29 cellular contexts compared by ENCODE assay signal in genomic region chr1:206963740-206964139, GRCh38. TPM values are rescaled to one million over a fixed set of nuclear protein-coding genes. Genes with fewer than 3 reads are reported as not detected.
"Had no signal": no experiment of that assay in that cellular context is flagged by ENCODE, and none has a peak within 500 bp of the region (broad histone marks: within the 10 kb centered on the region; RNA-seq: fewer than 3 reads in every experiment).

No MANE protein-coding gene starts in this region.

- H3K27me3 ChIP-seq: cardiac muscle cell, Peyer's patch, SJSA1 had no signal

- ATAC-seq: activated CD8-positive, alpha-beta memory T cell treated with anti-CD3 and anti-CD28 coated beads, Interleukin-2, amount 10 ng/mL, durations not matched to agents 7 days and 5 days; activated T-cell treated with anti-CD3 and anti-CD28 coated beads, Interleukin-2, amount 50 U/mL, for 4 hours; SK-N-SH treated with all-trans-retinoic acid at 6 μM for 48 hours had no signal

- H3K4me3 ChIP-seq: cardiac muscle cell, Peyer's patch, SJSA1 had no signal

- H3K9me3 ChIP-seq: Peyer's patch, SJSA1 had no signal

- H3K4me1 ChIP-seq: SJSA1 had no signal

- DNase-seq: activated B cell treated with CpG ODN at 0.5 μM for 24 hours; activated CD4-positive, alpha-beta T cell treated with anti-CD3 and anti-CD28 coated beads for 1 hour; activated CD4-positive, alpha-beta T cell treated with anti-CD3 and anti-CD28 coated beads, Interleukin-2, amount 10 ng/mL, durations not matched to agents 24 days and 14 days; activated CD4-positive, alpha-beta T cell treated with anti-CD3 and anti-CD28 coated beads, Interleukin-2, amount 50 U/mL, for 48 hours; activated CD8-positive, alpha-beta memory T cell treated with anti-CD3 and anti-CD28 coated beads, Interleukin-2, amount 10 ng/mL, durations not matched to agents 7 days and 5 days; activated effector memory CD4-positive, alpha-beta T cell treated with anti-CD3 and anti-CD28 coated beads, Interleukin-2, amount 50 U/mL, for 16 hours; activated naive CD4-positive, alpha-beta T cell treated with Interleukin-2 at 50 U/mL for 16 hours; activated T-cell treated with anti-CD3 and anti-CD28 coated beads, Interleukin-2, amount 50 U/mL, for 4 hours; brain microvascular endothelial cell; cerebellar nuclear complex; Karpas-422; MM.1S; NCI-H1105 treated with DMSO at 0.1 percent for 48 hours; NCI-H1930; NCI-H2171; NCI-H2227 treated with DMSO at 0.1 percent for 48 hours; NCI-H446 treated with DMSO at 0.1 percent for 48 hours; NCI-H524 treated with DMSO at 0.1 percent for 48 hours; NCI-H748 treated with DMSO at 0.1 percent for 48 hours; NK-92 treated with Interleukin-12 subunit alpha and Interleukin-12 subunit beta, amount 100 ng/mL, for 24 hours; OCI-M1; SHP77; SW 1271 had no signal

- H3K27ac ChIP-seq: brain microvascular endothelial cell, cardiac muscle cell, SJSA1 had no signal

- FAIRE-seq: TTC549 had no signal

- H3K36me3 ChIP-seq: brain microvascular endothelial cell, cardiac muscle cell, Peyer's patch, SJSA1 had no signal

RNA-seq across cellular contexts. Expression of gene FCAMR, which starts 6.5 kb away (rescaled TPM):
- total RNA-seq: activated B cell treated with CpG ODN at 0.5 μM for 24 hours; activated CD4-positive, alpha-beta T cell treated with anti-CD3 and anti-CD28 coated beads, Interleukin-2, amount 10 ng/mL, durations not matched to agents 24 days and 14 days; activated CD8-positive, alpha-beta memory T cell treated with anti-CD3 and anti-CD28 coated beads, Interleukin-2, amount 10 ng/mL, durations not matched to agents 7 days and 5 days; activated naive CD4-positive, alpha-beta T cell treated with anti-CD3 and anti-CD28 coated beads, Interleukin-2, amount 50 U/mL, for 72 hours; activated T-cell treated with anti-CD3 and anti-CD28 coated beads, Interleukin-2, amount 50 U/mL, for 4 hours; cardiac muscle cell; SJSA1 had no signal
- polyA plus RNA-seq: cardiac muscle cell had no signal

RNA-seq across cellular contexts. Expression of gene PIGR, which starts 17.5 kb away (rescaled TPM):
- total RNA-seq: activated CD4-positive, alpha-beta T cell treated with anti-CD3 and anti-CD28 coated beads, Interleukin-2, amount 10 ng/mL, durations not matched to agents 24 days and 14 days; cardiac muscle cell; SJSA1 had no signal
- polyA plus RNA-seq: cardiac muscle cell had no signal

RNA-seq across cellular contexts. Expression of gene FCMR, which starts 42.0 kb away (rescaled TPM):
- total RNA-seq: cardiac muscle cell had no signal
- polyA plus RNA-seq: cardiac muscle cell had no signal
